ENCODE assay signal across 9 cellular contexts in the genomic region with DNA sequence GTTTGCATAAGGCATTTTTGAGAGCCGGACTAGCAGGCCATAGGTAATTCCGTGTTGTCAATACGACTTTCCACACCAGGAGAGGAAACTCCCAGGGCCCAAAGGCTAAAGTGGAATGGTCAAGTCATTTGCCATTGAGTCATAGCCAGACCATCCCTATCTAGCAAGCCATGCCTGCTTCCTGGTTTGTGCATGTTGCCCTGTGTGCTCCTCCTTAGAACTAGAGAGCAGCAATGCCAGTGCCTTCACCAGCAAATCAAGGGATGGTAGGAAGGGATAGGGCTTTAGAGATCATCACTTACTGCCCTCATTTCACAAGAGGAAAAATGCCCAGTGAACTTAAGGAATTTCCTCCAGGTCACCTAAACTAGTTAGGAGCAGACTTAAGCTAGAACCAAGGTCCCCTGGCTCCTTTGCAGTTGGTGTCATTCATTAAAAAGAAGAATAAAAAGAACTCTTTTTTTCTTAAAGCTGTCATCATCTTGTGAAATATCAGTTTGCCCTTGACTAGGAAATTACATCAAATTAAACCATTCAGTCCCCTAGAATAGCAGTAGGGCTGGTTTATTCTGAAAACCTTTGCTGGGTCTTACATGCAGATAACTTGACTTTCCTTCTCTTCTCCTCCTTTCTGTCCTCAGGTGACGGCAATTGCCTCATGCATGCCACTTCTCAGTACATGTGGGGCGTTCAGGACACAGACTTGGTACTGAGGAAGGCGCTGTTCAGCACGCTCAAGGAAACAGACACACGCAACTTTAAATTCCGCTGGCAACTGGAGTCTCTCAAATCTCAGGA. TPM values are rescaled to one million over a fixed set of nuclear protein-coding genes. Genes with fewer than 3 reads are reported as not detected.
DNase-seq lines count a peak whose midpoint lies in the region; ATAC-seq, FAIRE-seq and TF ChIP-seq lines count a peak whose summit lies in the region.
"Had no signal": no experiment of that assay in that cellular context is flagged by ENCODE, and none has a peak within 500 bp of the region (broad histone marks: within the 10 kb centered on the region; RNA-seq: fewer than 3 reads in every experiment).

No MANE protein-coding gene starts in this region.

- H3K4me1 ChIP-seq in K562 (replicated peaks in 1 of 2; ENCODE audit: control insufficient read depth in 2 of 2, insufficient read depth in 2 of 2, low read length in 2 of 2) (peaks cover 3 to 28% of the 10 kb centered on the region in 2 experiments), lung (ENCODE audit: control insufficient read depth in 2 of 2, insufficient read depth in 2 of 2, low read length in 2 of 2) (peaks cover 6 to 13% of the 10 kb centered on the region in 2 donors), vagina (peaks cover 47% of the 10 kb centered on the region), tibial artery (peaks cover 0 to 25% (median 9%) of the 10 kb centered on the region in 4 donors)

- H3K9ac ChIP-seq in K562 (ENCODE audit: insufficient read depth in 1 of 2, low read depth in 2 of 2, low read length in 2 of 2): no peak overlapping the region

- CTCF ChIA-PET in K562 (lab: Yijun Ruan, JAX; ENCODE audit: low intra/inter-chr PET ratio): no interaction called here

- TF ChIP-seq CTCF in K562 (IDR thresholded peaks at IDR 0.05 in 2 of 3, conservative IDR thresholded peaks at IDR 0.05 in 1 of 3; ENCODE audit: insufficient read depth in 2 of 3, low read depth in 1 of 3, low read length in 3 of 3) (no peak), lung (IDR thresholded peaks at IDR 0.05; ENCODE audit: control extremely low read depth, extremely low read depth) (no peak), vagina (IDR thresholded peaks at IDR 0.05) (no peak), tibial artery (IDR thresholded peaks at IDR 0.05) (no peak)

- peaks cover 82% of the 10 kb centered on the region; the same call in 2 of the 3 replicates for H3K36me3 ChIP-seq in K562 (ENCODE audit: control insufficient read depth, insufficient read depth, low read length)
- peaks cover 26 to 38% of the 10 kb centered on the region in 2 donors for H3K36me3 ChIP-seq in lung (ENCODE audit: control insufficient read depth in 2 of 2, insufficient read depth in 2 of 2, low read length in 2 of 2)
- H3K36me3 ChIP-seq in vagina: peaks cover 0 to 45% of the 10 kb centered on the region in 2 donors
- H3K36me3 ChIP-seq in tibial artery: peaks cover 36 to 52% (median 40%) of the 10 kb centered on the region in 3 donors

- WGBS in K562 (ENCODE audit: insufficient coverage, low coverage, missing lambda C conversion rate): 81% methylated on average over 8 of the region's 9 CpGs
- WGBS in lung, 2 donors: 42 to 83% methylated on average over 9 of the region's 9 CpGs

- H3K27ac Mint-ChIP-seq in stimulated activated naive CD8-positive, alpha-beta T cell treated with anti-CD3 and anti-CD28 coated beads, Interleukin-15, Interleukin-2, amounts not matched to agents 100 ng/mL and 50 ng/mL, for 24 hours: peak overlapping the region; percentile 88

- peaks cover 86% of the 10 kb centered on the region for H3K4me1 Mint-ChIP-seq in stimulated activated naive CD8-positive, alpha-beta T cell treated with anti-CD3 and anti-CD28 coated beads, Interleukin-15, Interleukin-2, amounts not matched to agents 100 ng/mL and 50 ng/mL, for 24 hours (ENCODE audit: low read depth)

- H3K27me3 ChIP-seq in K562 (ENCODE audit: control insufficient read depth in 2 of 2, insufficient read depth in 2 of 2, low read length in 2 of 2) (no peaks in the 10 kb centered on the region), lung (ENCODE audit: control insufficient read depth, insufficient read depth) (no peaks in the 10 kb centered on the region), vagina (no peaks in the 10 kb centered on the region), tibial artery (no peaks in the 10 kb centered on the region)

- H3K4me2 ChIP-seq in K562 (ENCODE audit: insufficient read depth, low read length): no peak overlapping the region

- POLR2A ChIA-PET in K562 (lab: Yijun Ruan, JAX): interaction anchor here (0.9 to 6.8 kb wide), 3 partner anchors 8 to 129 kb away, joined by 3 to 61 read pairs (median 3); no protein-coding TSS in a partner anchor

- H3K27me3 Mint-ChIP-seq in stimulated activated naive CD8-positive, alpha-beta T cell treated with anti-CD3 and anti-CD28 coated beads, Interleukin-15, Interleukin-2, amounts not matched to agents 100 ng/mL and 50 ng/mL, for 24 hours: no peaks in the 10 kb centered on the region

- H3K9me3 ChIP-seq in K562 (replicated peaks; ENCODE audit: control insufficient read depth, insufficient read depth, low read depth, low read length) (no peaks in the 10 kb centered on the region), lung (ENCODE audit: control insufficient read depth in 2 of 2, insufficient read depth in 1 of 2, low read length in 1 of 2) (no peaks in the 10 kb centered on the region), vagina (no peaks in the 10 kb centered on the region), tibial artery (no peaks in the 10 kb centered on the region)

- peaks cover 3% of the 10 kb centered on the region for H3K9me1 ChIP-seq in K562 (ENCODE audit: control insufficient read depth, insufficient read depth, low read length)

- H3K4me3 ChIP-seq in K562 (no peak overlapping the region), lung (no peak overlapping the region), vagina (no peak overlapping the region), tibial artery (no peak overlapping the region)

- no peaks in the 10 kb centered on the region for H3K9me3 Mint-ChIP-seq in stimulated activated naive CD8-positive, alpha-beta T cell treated with anti-CD3 and anti-CD28 coated beads, Interleukin-15, Interleukin-2, amounts not matched to agents 100 ng/mL and 50 ng/mL, for 24 hours

- H3K79me2 ChIP-seq in K562 (ENCODE audit: control insufficient read depth, insufficient read depth, low read length): peaks cover 9% of the 10 kb centered on the region; the same call in 2 of the 3 replicates

- in situ Hi-C loops in K562 (cut with MboI): no loop called here

- no peak for DNase-seq in stimulated activated naive CD8-positive, alpha-beta T cell treated with anti-CD3 and anti-CD28 coated beads, Interleukin-15, Interleukin-2, amounts not matched to agents 100 U/mL and 50 U/mL, for 24 hours
- DNase-seq in K562 (ENCODE audit: extremely low read depth in 1 of 4, low spot score in 3 of 4) (no peak), lung (ENCODE audit: low spot score) (peak; percentile 43), vagina (ENCODE audit: extremely low spot score in 2 of 2) (no peak), OCI-M2 (lab: John Stamatoyannopoulos, UW; ENCODE audit: unreplicated experiment) (no peak), SK-N-DZ (ENCODE audit: low spot score) (no peak), tibial artery (no peak)
- DNase-seq: RPMI8226 had no signal

- ATAC-seq in stimulated activated naive CD8-positive, alpha-beta T cell treated with anti-CD3 and anti-CD28 coated beads, Interleukin-15, Interleukin-2, amounts not matched to agents 100 U/mL and 50 U/mL, for 24 hours: no peak
- ATAC-seq in K562: no peak
- peak; percentile 22 for ATAC-seq in lung (ENCODE audit: insufficient read depth, low FRiP score)

- H3K4me3 Mint-ChIP-seq in stimulated activated naive CD8-positive, alpha-beta T cell treated with anti-CD3 and anti-CD28 coated beads, Interleukin-15, Interleukin-2, amounts not matched to agents 100 ng/mL and 50 ng/mL, for 24 hours: peak overlapping the region; percentile 95

- no peaks in the 10 kb centered on the region for H4K20me1 ChIP-seq in K562 (replicated peaks; ENCODE audit: control insufficient read depth, insufficient read depth, low read length)

- H3K36me3 Mint-ChIP-seq in stimulated activated naive CD8-positive, alpha-beta T cell treated with anti-CD3 and anti-CD28 coated beads, Interleukin-15, Interleukin-2, amounts not matched to agents 100 ng/mL and 50 ng/mL, for 24 hours (ENCODE audit: low read depth): peaks cover 100% of the 10 kb centered on the region

- no peak overlapping the region for H2AFZ ChIP-seq in K562 (ENCODE audit: low read depth, low read length)

- no peak for TF ChIP-seq EP300 in K562 (IDR thresholded peaks at IDR 0.05; ENCODE audit: low read length)

- TF ChIP-seq POLR2A in K562 (conservative IDR thresholded peaks at IDR 0.05) (no peak), vagina (IDR thresholded peaks at IDR 0.05) (no peak)

- no peak overlapping the region for H3K27ac ChIP-seq in K562 (ENCODE audit: extremely low read depth, low read depth, low read length)
- H3K27ac ChIP-seq in lung (ENCODE audit: low read depth in 1 of 2, low read length in 1 of 2): peak overlapping the region in 1 of 2 donors; percentile 78
- peak overlapping the region; percentile 53 for H3K27ac ChIP-seq in vagina
- no peak overlapping the region for H3K27ac ChIP-seq in tibial artery

- FAIRE-seq in K562 (lab: Jason Lieb, UNC): peak; percentile 26

- no peak for TF ChIP-seq RAD21 in K562 (CRISPR knock-in tag; conservative IDR thresholded peaks at IDR 0.05 in 1 of 2, IDR thresholded peaks at IDR 0.05 in 1 of 2)

- intact Hi-C loops in K562 (cut with micrococcal nuclease) (no loop called here), vagina (cut with DNase I) (no loop called here), tibial artery (cut with DNase I; ENCODE audit: low total_unique reads) (no loop called here)

- BruUV-seq in K562 (replicated peaks; lab: Mats Ljungman, UMichigan): no TSS peak

TF ChIP-seq in K562, 482 proteins besides CTCF, POLR2A, EP300 and RAD21 (continues in another document):
- TF ChIP-seq HMG20A (CRISPR knock-in tag; conservative IDR thresholded peaks at IDR 0.05): no peak

RNA-seq across cellular contexts. Expression of a gene that starts 7.3 kb away (rescaled TPM):
- 14.3 and 18.6 TPM in 2 replicates for total RNA-seq in K562 (2011; cell fraction: chromatin; rRNA removed; ENCODE audit: low replicate concordance)
- 8.0 and 9.1 TPM in 2 replicates for total RNA-seq in K562 (2011; cell fraction: nucleolus; rRNA removed)
- total RNA-seq in K562 (2011; cell fraction: nucleoplasm; rRNA removed): 10.2 and 11.3 TPM in 2 replicates
- 5.9 and 6.2 TPM in 2 replicates for total RNA-seq in K562 (2014; rRNA removed)
- total RNA-seq in K562 (2014; rRNA removed; fragmentation: Illumina TruSeq; extraction: Trizol): 6.5 and 6.9 TPM in 2 replicates
- 4.6 TPM in 2 replicates for total RNA-seq in K562 (2015; rRNA removed; fragmentation: Illumina TruSeq; extraction: Trizol)
- 12.5 and 17.0 TPM in 2 replicates for total RNA-seq in K562 (2021)
- polyA plus RNA-seq in K562 (2011; rRNA removed): 6.4 and 11.8 TPM in 2 replicates
- polyA plus RNA-seq in K562 (2011; cell fraction: cytosol; rRNA removed): 2.5 and 5.0 TPM in 2 replicates
- 21.1 and 33.6 TPM in 2 replicates for polyA plus RNA-seq in K562 (2011; cell fraction: nucleus; rRNA removed)
- 5.7 and 26.6 TPM in 2 replicates for polyA plus RNA-seq in K562 (2012)
- polyA plus RNA-seq in K562 (2014; fragmentation: Illumina TruSeq; extraction: Trizol): 9.8 and 11.5 TPM in 2 replicates
- 1 to 10 TPM in 1 of 2 experiments, under 1 TPM in 1; 0.79 to 1.3 TPM for polyA plus RNA-seq in K562 (2014; fragmentation: Nextera tagmentation; extraction: Ambion mirVana)
- polyA plus RNA-seq in K562 (2014; rRNA removed): 9.2 and 9.5 TPM in 2 replicates
- 5.4 and 11.3 TPM in 2 replicates for polyA minus RNA-seq in K562 (2011; rRNA and poly(A)+ RNA removed)
- 2.9 and 4.6 TPM in 2 replicates for polyA minus RNA-seq in K562 (2011; cell fraction: cytosol; rRNA and poly(A)+ RNA removed)
- 6.7 and 20.5 TPM in 2 replicates for polyA minus RNA-seq in K562 (2011; cell fraction: nucleus; rRNA and poly(A)+ RNA removed)
- total RNA-seq in lung: 10 to 100 TPM; 79.8 to 95.1 TPM
- polyA plus RNA-seq in lung: 100 to 1,000 TPM in 1 of 2 donors, 10 to 100 TPM in 1; 13.4 to 396 TPM
- 28.5 TPM for total RNA-seq in vagina
- 0.05 and 0.07 TPM in 2 replicates for polyA plus RNA-seq in SK-N-DZ (2014; cell fraction: cytosol; rRNA removed)
- polyA plus RNA-seq in SK-N-DZ (2014; cell fraction: nucleus; rRNA removed): 0.21 and 1.6 TPM in 2 replicates
